In the genomic region with DNA sequence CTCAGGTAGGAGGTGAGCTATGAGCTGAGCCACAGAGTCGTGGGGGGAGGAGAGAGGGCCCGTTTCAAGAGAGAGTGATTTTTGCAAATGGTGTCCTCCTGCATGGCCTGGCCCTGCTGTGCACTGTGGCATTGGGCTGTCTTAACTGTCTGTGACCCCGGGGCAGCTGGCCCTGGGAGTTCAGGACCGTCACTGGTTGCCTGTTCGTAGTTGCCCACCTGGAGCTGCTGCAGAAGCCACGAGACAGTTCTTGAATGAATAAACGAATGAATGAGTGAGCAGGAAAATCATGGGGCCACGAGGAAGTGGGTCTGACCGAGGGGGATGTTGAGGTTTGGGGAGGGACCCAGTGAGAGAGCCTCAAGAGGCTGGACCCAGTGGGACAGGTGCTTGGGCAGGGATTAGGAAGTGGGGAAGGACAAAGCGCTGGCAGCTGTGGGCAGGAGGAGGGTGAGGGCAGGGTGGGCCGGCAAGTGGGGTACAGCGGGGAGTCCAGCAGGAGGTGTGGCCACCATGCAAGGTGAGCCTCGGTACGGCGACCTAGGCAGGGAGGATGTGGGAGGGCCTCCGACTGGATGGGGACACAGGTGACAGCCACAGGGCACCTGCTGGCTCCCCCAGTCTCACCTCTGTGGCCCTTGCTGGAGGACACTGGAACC, we compare ENCODE assay signal across 10 cellular contexts. TPM values are rescaled to one million over a fixed set of nuclear protein-coding genes. Genes with fewer than 3 reads are reported as not detected.
DNase-seq lines count a peak whose midpoint lies in the region; ATAC-seq and TF ChIP-seq lines count a peak whose summit lies in the region.
"Had no signal": no experiment of that assay in that cellular context is flagged by ENCODE, and none has a peak within 500 bp of the region (broad histone marks: within the 10 kb centered on the region; RNA-seq: fewer than 3 reads in every experiment).

No MANE protein-coding gene starts in this region.

- H3K79me2 ChIP-seq in neural progenitor cell (ENCODE audit: low read depth), result peaks cover 92% of the 10 kb centered on the region

- H4K20me1 ChIP-seq in neural progenitor cell (ENCODE audit: low read depth), result peaks cover 89% of the 10 kb centered on the region

- peak overlapping the region; percentile 67 for H3K4me3 Mint-ChIP-seq in neural progenitor cell

- H3K27ac Mint-ChIP-seq in neural progenitor cell, result peak overlapping the region; percentile 95

- intact Hi-C loops in adrenal gland (cut with DNase I), result no loop called here

- H3K27ac ChIP-seq in adrenal gland (peak overlapping the region in 2 of 5 donors; percentile 45 to 68), neural progenitor cell (no peak overlapping the region)
- H3K27ac ChIP-seq: body of pancreas had no signal

- H3K27me3 ChIP-seq in adrenal gland (no peaks in the 10 kb centered on the region), neural progenitor cell (no peaks in the 10 kb centered on the region)
- H3K27me3 ChIP-seq: body of pancreas had no signal

- WGBS in adrenal gland, 4 donors, result 74 to 82% (median 79%) methylated on average over 14 to 16 of the region's 16 CpGs

- H3K9me3 ChIP-seq in adrenal gland (replicated peaks in 1 of 3), result no peaks in the 10 kb centered on the region
- H3K9me3 ChIP-seq in neural progenitor cell (ENCODE audit: low read depth), result no peaks in the 10 kb centered on the region
- H3K9me3 ChIP-seq: body of pancreas had no signal

- no peak for TF ChIP-seq CTCF in adrenal gland (IDR thresholded peaks at IDR 0.05)
- TF ChIP-seq CTCF in neural progenitor cell (IDR thresholded peaks at IDR 0.05), result no peak

- no peak overlapping the region for H3K4me2 ChIP-seq in neural progenitor cell

- peaks cover 89% of the 10 kb centered on the region for H3K4me1 Mint-ChIP-seq in neural progenitor cell

- H3K4me3 ChIP-seq in adrenal gland, result no peak overlapping the region
- no peak overlapping the region for H3K4me3 ChIP-seq in neural progenitor cell
- H3K4me3 ChIP-seq: body of pancreas had no signal

- peak; percentile 45 for DNase-seq in KBM-7
- DNase-seq in adrenal gland, result peak in 5 of 7 donors; percentile 9 to 31 (median 16)
- no peak for DNase-seq in neural progenitor cell (ENCODE audit: low spot score)
- DNase-seq in HUDEP-2 (lab: John Stamatoyannopoulos, UW; ENCODE audit: unreplicated experiment in 76 of 76), result no peak
- DNase-seq: NK-92 treated with Interleukin-12 subunit alpha and Interleukin-12 subunit beta, amount 100 ng/mL, for 24 hours; retina had no signal

- ATAC-seq in GM18505 (IDR thresholded peaks at IDR 0.05; ENCODE audit: unreplicated experiment) (peak; percentile 34), GM19324 (IDR thresholded peaks at IDR 0.05; ENCODE audit: low FRiP score, unreplicated experiment) (no peak), SK-N-SH treated with all-trans-retinoic acid at 6 μM for 48 hours (no peak)
- ATAC-seq: body of pancreas had no signal

- H3K36me3 ChIP-seq in adrenal gland (replicated peaks in 1 of 2), result no peaks in the 10 kb centered on the region
- no peaks in the 10 kb centered on the region for H3K36me3 ChIP-seq in neural progenitor cell

- peaks cover 26 to 37% of the 10 kb centered on the region in 2 donors for H3K4me1 ChIP-seq in adrenal gland (replicated peaks in 1 of 2)
- H3K4me1 ChIP-seq in neural progenitor cell, result peaks cover 59% of the 10 kb centered on the region

- H3K36me3 Mint-ChIP-seq in neural progenitor cell, result peaks cover 7% of the 10 kb centered on the region

- no peak overlapping the region for H2AFZ ChIP-seq in neural progenitor cell (replicated peaks)

- peaks cover 7% of the 10 kb centered on the region for H3F3A ChIP-seq in neural progenitor cell (ENCODE audit: low read depth)

- no peak for TF ChIP-seq POLR2A in GM18505 (IDR thresholded peaks at IDR 0.05; ENCODE audit: borderline replicate concordance, extremely low read depth, insufficient read depth, insufficient read length)
- no peak for TF ChIP-seq POLR2A in adrenal gland (IDR thresholded peaks at IDR 0.05)

- in situ Hi-C loops in KBM-7 (cut with MboI; ENCODE audit: low pct_unique_long_range_greater_than_20kb, low sequenced_read_pairs), result no loop called here

- peaks cover 2% of the 10 kb centered on the region for H3K27me3 Mint-ChIP-seq in neural progenitor cell (ENCODE audit: insufficient read depth, low read depth)

- H3K9me3 Mint-ChIP-seq in neural progenitor cell, result peaks cover 4% of the 10 kb centered on the region

- H3K9ac ChIP-seq in neural progenitor cell, result no peak overlapping the region

TF ChIP-seq in SK-N-SH treated with all-trans-retinoic acid at 6 μM for 48 hours, 23 proteins besides CTCF, POLR2A, EP300 and RAD21:
- TF ChIP-seq, protein P1, sequence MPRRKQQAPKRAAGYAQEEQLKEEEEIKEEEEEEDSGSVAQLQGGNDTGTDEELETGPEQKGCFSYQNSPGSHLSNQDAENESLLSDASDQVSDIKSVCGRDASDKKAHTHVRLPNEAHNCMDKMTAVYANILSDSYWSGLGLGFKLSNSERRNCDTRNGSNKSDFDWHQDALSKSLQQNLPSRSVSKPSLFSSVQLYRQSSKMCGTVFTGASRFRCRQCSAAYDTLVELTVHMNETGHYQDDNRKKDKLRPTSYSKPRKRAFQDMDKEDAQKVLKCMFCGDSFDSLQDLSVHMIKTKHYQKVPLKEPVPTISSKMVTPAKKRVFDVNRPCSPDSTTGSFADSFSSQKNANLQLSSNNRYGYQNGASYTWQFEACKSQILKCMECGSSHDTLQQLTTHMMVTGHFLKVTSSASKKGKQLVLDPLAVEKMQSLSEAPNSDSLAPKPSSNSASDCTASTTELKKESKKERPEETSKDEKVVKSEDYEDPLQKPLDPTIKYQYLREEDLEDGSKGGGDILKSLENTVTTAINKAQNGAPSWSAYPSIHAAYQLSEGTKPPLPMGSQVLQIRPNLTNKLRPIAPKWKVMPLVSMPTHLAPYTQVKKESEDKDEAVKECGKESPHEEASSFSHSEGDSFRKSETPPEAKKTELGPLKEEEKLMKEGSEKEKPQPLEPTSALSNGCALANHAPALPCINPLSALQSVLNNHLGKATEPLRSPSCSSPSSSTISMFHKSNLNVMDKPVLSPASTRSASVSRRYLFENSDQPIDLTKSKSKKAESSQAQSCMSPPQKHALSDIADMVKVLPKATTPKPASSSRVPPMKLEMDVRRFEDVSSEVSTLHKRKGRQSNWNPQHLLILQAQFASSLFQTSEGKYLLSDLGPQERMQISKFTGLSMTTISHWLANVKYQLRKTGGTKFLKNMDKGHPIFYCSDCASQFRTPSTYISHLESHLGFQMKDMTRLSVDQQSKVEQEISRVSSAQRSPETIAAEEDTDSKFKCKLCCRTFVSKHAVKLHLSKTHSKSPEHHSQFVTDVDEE (CRISPR knock-in tag; IDR thresholded peaks at IDR 0.05), result no peak
- TF ChIP-seq ZNF70 (CRISPR knock-in tag; IDR thresholded peaks at IDR 0.05), result no peak
- TF ChIP-seq ARNTL (CRISPR knock-in tag; IDR thresholded peaks at IDR 0.05; ENCODE audit: borderline replicate concordance, low read depth), result no peak
- no peak for TF ChIP-seq ZC3H10 (CRISPR knock-in tag; IDR thresholded peaks at IDR 0.05)
- TF ChIP-seq BACH2 (CRISPR knock-in tag; IDR thresholded peaks at IDR 0.05; ENCODE audit: borderline replicate concordance), result no peak
- no peak for TF ChIP-seq ZFP3 (CRISPR knock-in tag; IDR thresholded peaks at IDR 0.05)
- no peak for TF ChIP-seq OSR1 (CRISPR knock-in tag; IDR thresholded peaks at IDR 0.05)
- TF ChIP-seq TOX (CRISPR knock-in tag; IDR thresholded peaks at IDR 0.05; ENCODE audit: borderline replicate concordance), result no peak
- TF ChIP-seq RARB (CRISPR knock-in tag; IDR thresholded peaks at IDR 0.05), result no peak
- TF ChIP-seq SNAI2 (CRISPR knock-in tag; IDR thresholded peaks at IDR 0.05), result no peak
- TF ChIP-seq PPARA (CRISPR knock-in tag; IDR thresholded peaks at IDR 0.05; ENCODE audit: borderline replicate concordance), result no peak
- TF ChIP-seq, protein P2, sequence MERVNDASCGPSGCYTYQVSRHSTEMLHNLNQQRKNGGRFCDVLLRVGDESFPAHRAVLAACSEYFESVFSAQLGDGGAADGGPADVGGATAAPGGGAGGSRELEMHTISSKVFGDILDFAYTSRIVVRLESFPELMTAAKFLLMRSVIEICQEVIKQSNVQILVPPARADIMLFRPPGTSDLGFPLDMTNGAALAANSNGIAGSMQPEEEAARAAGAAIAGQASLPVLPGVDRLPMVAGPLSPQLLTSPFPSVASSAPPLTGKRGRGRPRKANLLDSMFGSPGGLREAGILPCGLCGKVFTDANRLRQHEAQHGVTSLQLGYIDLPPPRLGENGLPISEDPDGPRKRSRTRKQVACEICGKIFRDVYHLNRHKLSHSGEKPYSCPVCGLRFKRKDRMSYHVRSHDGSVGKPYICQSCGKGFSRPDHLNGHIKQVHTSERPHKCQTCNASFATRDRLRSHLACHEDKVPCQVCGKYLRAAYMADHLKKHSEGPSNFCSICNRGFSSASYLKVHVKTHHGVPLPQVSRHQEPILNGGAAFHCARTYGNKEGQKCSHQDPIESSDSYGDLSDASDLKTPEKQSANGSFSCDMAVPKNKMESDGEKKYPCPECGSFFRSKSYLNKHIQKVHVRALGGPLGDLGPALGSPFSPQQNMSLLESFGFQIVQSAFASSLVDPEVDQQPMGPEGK (CRISPR knock-in tag; IDR thresholded peaks at IDR 0.05; ENCODE audit: borderline replicate concordance), result no peak
- no peak for TF ChIP-seq ISL1 (CRISPR knock-in tag; IDR thresholded peaks at IDR 0.05)
- TF ChIP-seq, protein P3, sequence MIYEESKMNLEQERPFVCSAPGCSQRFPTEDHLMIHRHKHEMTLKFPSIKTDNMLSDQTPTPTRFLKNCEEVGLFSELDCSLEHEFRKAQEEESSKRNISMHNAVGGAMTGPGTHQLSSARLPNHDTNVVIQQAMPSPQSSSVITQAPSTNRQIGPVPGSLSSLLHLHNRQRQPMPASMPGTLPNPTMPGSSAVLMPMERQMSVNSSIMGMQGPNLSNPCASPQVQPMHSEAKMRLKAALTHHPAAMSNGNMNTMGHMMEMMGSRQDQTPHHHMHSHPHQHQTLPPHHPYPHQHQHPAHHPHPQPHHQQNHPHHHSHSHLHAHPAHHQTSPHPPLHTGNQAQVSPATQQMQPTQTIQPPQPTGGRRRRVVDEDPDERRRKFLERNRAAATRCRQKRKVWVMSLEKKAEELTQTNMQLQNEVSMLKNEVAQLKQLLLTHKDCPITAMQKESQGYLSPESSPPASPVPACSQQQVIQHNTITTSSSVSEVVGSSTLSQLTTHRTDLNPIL (CRISPR knock-in tag; IDR thresholded peaks at IDR 0.05; ENCODE audit: low read depth), result no peak
- no peak for TF ChIP-seq TCF4 (CRISPR knock-in tag; IDR thresholded peaks at IDR 0.05; ENCODE audit: borderline replicate concordance)
- no peak for TF ChIP-seq CSDC2 (CRISPR knock-in tag; IDR thresholded peaks at IDR 0.05)

RNA-seq across cellular contexts. Expression of a gene that starts 10.1 kb away (rescaled TPM):
- total RNA-seq in adrenal gland, result 10 to 100 TPM; 15.5 to 35.2 (median 21.9) TPM
- 10 to 100 TPM in 2 of 3 donors, 1 to 10 TPM in 1; 8.2 to 73.9 (median 33.8) TPM for polyA plus RNA-seq in adrenal gland
- 36.6 and 140 TPM in 2 replicates for total RNA-seq in neural progenitor cell (ENCODE audit: low replicate concordance)

RNA-seq across cellular contexts. Expression of a gene that starts 54.0 kb away (rescaled TPM):
- total RNA-seq in adrenal gland, result 1 to 10 TPM in 1 of 8 donors, under 1 TPM in 6, not detected in 1; 0.28 to 3.0 (median 0.46) TPM
- polyA plus RNA-seq in adrenal gland, result 1 to 10 TPM in 1 of 3 donors, under 1 TPM in 2; 0.05 to 1.1 (median 0.24) TPM
- total RNA-seq in neural progenitor cell (ENCODE audit: low replicate concordance), result 0.17 and 0.25 TPM in 2 replicates

Comparison
In these comparisons a context has a peak if more than half of its experiments do, and no peak if none do; other contexts are left out.
1. DNase-seq: peak in KBM-7 (single experiment) and adrenal gland (5 of 7); none in neural progenitor cell (single experiment) and HUDEP-2 (0 of 76).